ENCODE assay signal across 1 cellular context in the genomic region with DNA sequence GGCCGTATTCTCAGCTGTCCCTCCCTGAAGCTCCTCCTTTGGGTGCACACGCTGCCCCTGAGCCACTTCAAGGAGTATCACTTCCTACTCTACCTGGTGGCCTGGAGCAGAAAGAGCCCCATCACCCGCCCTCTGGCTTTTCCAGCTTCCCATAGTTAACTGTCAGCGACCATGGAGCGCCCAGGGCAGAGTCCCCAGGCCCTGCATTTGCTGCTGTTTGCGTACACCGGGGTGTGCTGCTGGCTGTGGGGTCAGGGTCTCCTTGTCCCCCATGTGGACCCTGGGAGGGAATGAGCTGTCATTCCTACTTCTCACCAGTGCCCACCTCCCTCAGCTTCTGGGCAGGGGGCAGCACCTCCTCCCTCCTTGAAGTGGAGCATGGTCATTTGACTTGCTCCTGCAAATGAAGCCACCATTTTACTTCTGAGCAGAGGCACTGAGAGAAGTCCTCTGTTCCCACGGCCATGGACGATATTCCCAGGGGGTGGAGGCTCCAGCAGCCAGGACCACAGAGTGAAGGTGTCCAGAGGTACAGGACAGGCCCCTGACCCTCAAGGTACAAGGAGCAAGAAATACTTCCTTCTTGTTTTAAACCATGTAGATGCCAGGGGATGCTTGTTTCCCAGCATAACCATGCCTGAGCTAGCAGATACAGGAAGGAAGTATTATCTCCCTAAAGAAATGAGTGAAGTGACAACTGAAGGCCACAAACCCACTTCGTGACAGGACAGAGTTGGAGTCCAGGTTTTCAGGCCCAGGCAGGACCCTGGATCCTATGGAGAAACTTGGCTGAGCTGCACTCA.
TF ChIP-seq lines count a peak whose summit lies in the region.

No MANE protein-coding gene starts in this region.

TF ChIP-seq in HepG2, 621 proteins besides CTCF, POLR2A, EP300 and RAD21:
- TF ChIP-seq TARDBP (CRISPR knock-in tag; IDR thresholded peaks at IDR 0.05) (no peak), RBAK (CRISPR knock-in tag; IDR thresholded peaks at IDR 0.05) (peak; percentile 89)
